ENCODE assay signal across 16 cellular contexts in the genomic region with DNA sequence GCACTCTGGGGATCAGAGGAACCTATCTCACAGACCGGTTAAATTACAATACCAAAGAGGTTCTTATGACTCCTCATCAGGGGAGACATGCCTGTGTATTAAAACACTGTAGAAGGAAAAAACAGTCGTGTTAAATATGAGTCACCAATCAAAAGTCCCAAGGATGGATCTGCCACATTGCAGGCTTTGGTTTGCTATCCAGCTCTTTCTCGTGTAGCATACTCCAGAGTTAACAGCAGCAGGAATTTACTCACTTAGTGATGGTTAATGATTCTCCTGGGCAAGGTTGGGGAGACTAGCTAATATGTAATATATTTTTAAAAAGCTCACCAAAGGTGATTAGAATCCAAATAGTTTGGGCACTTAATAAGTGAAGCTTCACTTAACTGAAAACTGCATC.
DNase-seq lines count a peak whose midpoint lies in the region; ATAC-seq, FAIRE-seq and TF ChIP-seq lines count a peak whose summit lies in the region.
"Had no signal": no experiment of that assay in that cellular context is flagged by ENCODE, and none has a peak within 500 bp of the region (broad histone marks: within the 10 kb centered on the region; RNA-seq: fewer than 3 reads in every experiment).

No MANE protein-coding gene starts in this region.

- no peak for TF ChIP-seq CTCF in A549 (IDR thresholded peaks at IDR 0.05)
- TF ChIP-seq CTCF in bronchial epithelial cell (IDR thresholded peaks at IDR 0.05; ENCODE audit: insufficient read depth, low read length, severe bottlenecking) = no peak

- no peaks in the 10 kb centered on the region for H3K27me3 ChIP-seq in bronchial epithelial cell (ENCODE audit: control insufficient read depth, insufficient read depth, low read length)

- H3K4me3 ChIP-seq in A549 (no peak overlapping the region), bronchial epithelial cell (ENCODE audit: low read depth, low read length) (no peak overlapping the region)
- H3K4me3 ChIP-seq: K562, lung had no signal

- no peak for TF ChIP-seq RAD21 in A549 (conservative IDR thresholded peaks at IDR 0.05 in 1 of 2, IDR thresholded peaks at IDR 0.05 in 1 of 2)

- ATAC-seq in A549 (peak; percentile 89 to 91), HG03378 (IDR thresholded peaks at IDR 0.05; ENCODE audit: unreplicated experiment) (peak; percentile 47), GM21390 (IDR thresholded peaks at IDR 0.05; ENCODE audit: unreplicated experiment) (no peak), HG02938 (IDR thresholded peaks at IDR 0.05; ENCODE audit: unreplicated experiment) (no peak)
- ATAC-seq: K562 had no signal

- TF ChIP-seq EP300 in A549 (IDR thresholded peaks at IDR 0.05) = no peak

- POLR2A ChIA-PET in A549 (lab: Yijun Ruan, JAX) = no interaction called here

- H3K27ac ChIP-seq in A549 = peak overlapping the region in 1 of 2 experiments; percentile 62; a peak in 3 of 6 replicates

- peaks cover 31% of the 10 kb centered on the region for H3K4me1 ChIP-seq in A549

- FAIRE-seq in A549 (lab: Jason Lieb, UNC) (no peak), bronchial epithelial cell (lab: Jason Lieb, UNC) (no peak)
- FAIRE-seq: A204.1, K562 had no signal

- 2% methylated on average over 3 of the region's 3 CpGs for WGBS in A549 (ENCODE audit: missing lambda C conversion rate)

- H3K4me2 ChIP-seq in A549 = peak overlapping the region; percentile 64

- H3K36me3 ChIP-seq in bronchial epithelial cell (ENCODE audit: control insufficient read depth, insufficient read depth, low read length) = no peaks in the 10 kb centered on the region

- CTCF ChIA-PET in A549 (lab: Yijun Ruan, JAX) = no interaction called here

- DNase-seq in A549 (ENCODE audit: low read depth in 1 of 2, low spot score in 1 of 2) (peak; percentile 4 to 41), bronchial epithelial cell (ENCODE audit: low read depth) (peak; percentile 40), kidney glomerular epithelial cell (lab: John Stamatoyannopoulos, UW) (peak; percentile 96), GM19238 (ENCODE audit: insufficient read length, low spot score) (no peak), RKO (ENCODE audit: low spot score) (no peak)
- DNase-seq: endodermal cell, NCI-H187 treated with DMSO at 0.1 percent for 48 hours, NCI-H526 treated with DMSO at 0.1 percent for 48 hours, RPMI8226, T-helper 2 cell had no signal

- no peak for TF ChIP-seq POLR2A in A549 (IDR thresholded peaks at IDR 0.05; ENCODE audit: low read length)

- no peaks in the 10 kb centered on the region for H3K9me3 ChIP-seq in A549

TF ChIP-seq in A549, 52 proteins besides CTCF, POLR2A, EP300 and RAD21:
- TF ChIP-seq FOSL2 (IDR thresholded peaks at IDR 0.05) (no peak), FOSL2 (CRISPR knock-in tag; IDR thresholded peaks at IDR 0.05) (peak; percentile 71), ZSCAN20 (CRISPR knock-in tag; IDR thresholded peaks at IDR 0.05) (no peak), TP53 (CRISPR knock-in tag; IDR thresholded peaks at IDR 0.05) (no peak), MYC (IDR thresholded peaks at IDR 0.05; ENCODE audit: borderline replicate concordance, low read length) (no peak), MAZ (IDR thresholded peaks at IDR 0.05; ENCODE audit: borderline replicate concordance, low read depth, low read length) (no peak), HMGXB4 (CRISPR knock-in tag; IDR thresholded peaks at IDR 0.05; ENCODE audit: borderline replicate concordance) (no peak), HOXA7 (CRISPR knock-in tag; IDR thresholded peaks at IDR 0.05) (no peak)
- TF ChIP-seq, protein P1, sequence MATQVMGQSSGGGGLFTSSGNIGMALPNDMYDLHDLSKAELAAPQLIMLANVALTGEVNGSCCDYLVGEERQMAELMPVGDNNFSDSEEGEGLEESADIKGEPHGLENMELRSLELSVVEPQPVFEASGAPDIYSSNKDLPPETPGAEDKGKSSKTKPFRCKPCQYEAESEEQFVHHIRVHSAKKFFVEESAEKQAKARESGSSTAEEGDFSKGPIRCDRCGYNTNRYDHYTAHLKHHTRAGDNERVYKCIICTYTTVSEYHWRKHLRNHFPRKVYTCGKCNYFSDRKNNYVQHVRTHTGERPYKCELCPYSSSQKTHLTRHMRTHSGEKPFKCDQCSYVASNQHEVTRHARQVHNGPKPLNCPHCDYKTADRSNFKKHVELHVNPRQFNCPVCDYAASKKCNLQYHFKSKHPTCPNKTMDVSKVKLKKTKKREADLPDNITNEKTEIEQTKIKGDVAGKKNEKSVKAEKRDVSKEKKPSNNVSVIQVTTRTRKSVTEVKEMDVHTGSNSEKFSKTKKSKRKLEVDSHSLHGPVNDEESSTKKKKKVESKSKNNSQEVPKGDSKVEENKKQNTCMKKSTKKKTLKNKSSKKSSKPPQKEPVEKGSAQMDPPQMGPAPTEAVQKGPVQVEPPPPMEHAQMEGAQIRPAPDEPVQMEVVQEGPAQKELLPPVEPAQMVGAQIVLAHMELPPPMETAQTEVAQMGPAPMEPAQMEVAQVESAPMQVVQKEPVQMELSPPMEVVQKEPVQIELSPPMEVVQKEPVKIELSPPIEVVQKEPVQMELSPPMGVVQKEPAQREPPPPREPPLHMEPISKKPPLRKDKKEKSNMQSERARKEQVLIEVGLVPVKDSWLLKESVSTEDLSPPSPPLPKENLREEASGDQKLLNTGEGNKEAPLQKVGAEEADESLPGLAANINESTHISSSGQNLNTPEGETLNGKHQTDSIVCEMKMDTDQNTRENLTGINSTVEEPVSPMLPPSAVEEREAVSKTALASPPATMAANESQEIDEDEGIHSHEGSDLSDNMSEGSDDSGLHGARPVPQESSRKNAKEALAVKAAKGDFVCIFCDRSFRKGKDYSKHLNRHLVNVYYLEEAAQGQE (IDR thresholded peaks at IDR 0.05) = no peak

Comparison
In these comparisons a context has a peak if more than half of its experiments do, and no peak if none do; other contexts are left out.
1. ATAC-seq: peak in A549 (2 of 2) and HG03378 (single experiment); none in GM21390 (single experiment) and HG02938 (single experiment).
2. DNase-seq: peak in A549 (2 of 2), bronchial epithelial cell (single experiment) and kidney glomerular epithelial cell (single experiment); none in GM19238 (single experiment) and RKO (single experiment).